Comparison of ENCODE assay signal across 1 cellular context in genomic region chr11:63573881-63574855, GRCh38.
A peak's percentile ranks its signal among the peaks of the same experiment; 100 is the strongest.
TF ChIP-seq lines count a peak whose summit lies in the region.

No MANE protein-coding gene starts in this region.

TF ChIP-seq in K562, 482 proteins besides CTCF, POLR2A, EP300 and RAD21 (continued from another document and continues in another):
- TF ChIP-seq ZNF79 (CRISPR knock-in tag; IDR thresholded peaks at IDR 0.05; ENCODE audit: low read depth) (no peak), E2F6 (IDR thresholded peaks at IDR 0.05; ENCODE audit: borderline replicate concordance in 1 of 2, extremely low read depth in 1 of 2, insufficient read depth in 1 of 2, insufficient read length in 1 of 2, low read depth in 1 of 2, low read length in 1 of 2, poor library complexity in 1 of 2, severe bottlenecking in 1 of 2) (peak in 1 of 2 experiments; percentile 55), ZBTB11 (CRISPR knock-in tag; IDR thresholded peaks at IDR 0.05) (peak in 1 of 3 experiments; percentile 61; a peak in 1 of 6 replicates), DMBX1 (CRISPR knock-in tag; IDR thresholded peaks at IDR 0.05; ENCODE audit: borderline replicate concordance) (peak; percentile 63; the same call in 1 of the 2 replicates), KDM4B (IDR thresholded peaks at IDR 0.05; ENCODE audit: borderline replicate concordance in 2 of 2, low read depth in 1 of 2) (no peak), SMARCA5 (IDR thresholded peaks at IDR 0.05) (no peak), KDM1A (IDR thresholded peaks at IDR 0.05) (no peak), FOXP1 (CRISPR knock-in tag; IDR thresholded peaks at IDR 0.05) (no peak), MAX (CRISPR knock-in tag; IDR thresholded peaks at IDR 0.05) (no peak; the same call in 1 of the 2 replicates), GMEB1 (CRISPR knock-in tag; IDR thresholded peaks at IDR 0.05) (no peak), ZNF695 (CRISPR knock-in tag; IDR thresholded peaks at IDR 0.05) (no peak), ZNF586 (CRISPR knock-in tag; conservative IDR thresholded peaks at IDR 0.05) (no peak), ZNF830 (CRISPR knock-in tag; IDR thresholded peaks at IDR 0.05) (no peak), NR2C1 (IDR thresholded peaks at IDR 0.05) (peak; percentile 97), NR2C1 (tag; IDR thresholded peaks at IDR 0.05) (peak; percentile 98), SRSF7 (optimal IDR thresholded peaks at IDR 0.05; ENCODE audit: low read depth, low read length) (no peak), ZNF217 (CRISPR knock-in tag; IDR thresholded peaks at IDR 0.05) (no peak), AFF4 (CRISPR knock-in tag; IDR thresholded peaks at IDR 0.05) (no peak), ZNF133 (CRISPR knock-in tag; IDR thresholded peaks at IDR 0.05) (no peak), FOXJ3 (CRISPR knock-in tag; IDR thresholded peaks at IDR 0.05) (no peak), ZBTB8A (IDR thresholded peaks at IDR 0.05; ENCODE audit: partially characterized antibody) (no peak), U2AF1 (optimal IDR thresholded peaks at IDR 0.05; ENCODE audit: low read depth, low read length) (no peak), SRSF9 (IDR thresholded peaks at IDR 0.05; ENCODE audit: borderline replicate concordance, low read depth, low read length) (no peak), ELK1 (CRISPR knock-in tag; IDR thresholded peaks at IDR 0.05) (no peak), ZNF165 (CRISPR knock-in tag; IDR thresholded peaks at IDR 0.05; ENCODE audit: borderline replicate concordance) (no peak), ZSCAN32 (CRISPR knock-in tag; IDR thresholded peaks at IDR 0.05) (no peak), POLR2AphosphoS5 (IDR thresholded peaks at IDR 0.05; ENCODE audit: control insufficient read depth, insufficient read depth, low read depth, low read length) (no peak), MECOM (CRISPR knock-in tag; IDR thresholded peaks at IDR 0.05) (0 out of 2 replicates have a peak, but pooled peaks have one; percentile 52), TAL1 (IDR thresholded peaks at IDR 0.05) (peak; percentile 10; the same call in 1 of the 2 replicates), GTF2F1 (IDR thresholded peaks at IDR 0.05; ENCODE audit: low read depth, low read length) (no peak), ZBED1 (IDR thresholded peaks at IDR 0.05) (no peak), MAFK (IDR thresholded peaks at IDR 0.05; ENCODE audit: low read length) (no peak), ZFX (CRISPR knock-in tag; IDR thresholded peaks at IDR 0.05) (no peak), NELFE (IDR thresholded peaks at IDR 0.05; ENCODE audit: insufficient read depth, insufficient read length) (no peak), CBFB (CRISPR knock-in tag; IDR thresholded peaks at IDR 0.05) (no peak), PREB (CRISPR knock-in tag; IDR thresholded peaks at IDR 0.05) (no peak), ZNF76 (CRISPR knock-in tag; IDR thresholded peaks at IDR 0.05; ENCODE audit: borderline replicate concordance) (no peak), CBX1 (IDR thresholded peaks at IDR 0.05; ENCODE audit: low read depth) (no peak), CBFA2T2 (conservative IDR thresholded peaks at IDR 0.05) (peak; percentile 47; the same call in 1 of the 2 replicates), ZNF584 (CRISPR knock-in tag; IDR thresholded peaks at IDR 0.05; ENCODE audit: low read depth) (peak; percentile 71; the same call in 1 of the 2 replicates), FOXA3 (CRISPR knock-in tag; conservative IDR thresholded peaks at IDR 0.05 in 1 of 2, IDR thresholded peaks at IDR 0.05 in 1 of 2) (no peak), TBP (optimal IDR thresholded peaks at IDR 0.05; ENCODE audit: low read depth, low read length) (no peak), JUND (IDR thresholded peaks at IDR 0.05; ENCODE audit: borderline replicate concordance, low read depth, low read length) (peak; percentile 54), JUND (tag; IDR thresholded peaks at IDR 0.05; ENCODE audit: borderline replicate concordance, low read depth, low read length) (no peak; the same call in 2 of the 3 replicates), TCF7 (IDR thresholded peaks at IDR 0.05; ENCODE audit: borderline replicate concordance) (no peak), ZNF395 (CRISPR knock-in tag; IDR thresholded peaks at IDR 0.05) (peak; percentile 93), MXI1 (IDR thresholded peaks at IDR 0.05; ENCODE audit: low read depth, low read length) (peak; percentile 60; the same call in 1 of the 2 replicates)
- TF ChIP-seq, protein P1, sequence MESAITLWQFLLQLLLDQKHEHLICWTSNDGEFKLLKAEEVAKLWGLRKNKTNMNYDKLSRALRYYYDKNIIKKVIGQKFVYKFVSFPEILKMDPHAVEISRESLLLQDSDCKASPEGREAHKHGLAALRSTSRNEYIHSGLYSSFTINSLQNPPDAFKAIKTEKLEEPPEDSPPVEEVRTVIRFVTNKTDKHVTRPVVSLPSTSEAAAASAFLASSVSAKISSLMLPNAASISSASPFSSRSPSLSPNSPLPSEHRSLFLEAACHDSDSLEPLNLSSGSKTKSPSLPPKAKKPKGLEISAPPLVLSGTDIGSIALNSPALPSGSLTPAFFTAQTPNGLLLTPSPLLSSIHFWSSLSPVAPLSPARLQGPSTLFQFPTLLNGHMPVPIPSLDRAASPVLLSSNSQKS (CRISPR knock-in tag; IDR thresholded peaks at IDR 0.05) = no peak
- TF ChIP-seq, protein P2, sequence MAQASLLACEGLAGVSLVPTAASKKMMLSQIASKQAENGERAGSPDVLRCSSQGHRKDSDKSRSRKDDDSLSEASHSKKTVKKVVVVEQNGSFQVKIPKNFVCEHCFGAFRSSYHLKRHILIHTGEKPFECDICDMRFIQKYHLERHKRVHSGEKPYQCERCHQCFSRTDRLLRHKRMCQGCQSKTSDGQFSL (CRISPR knock-in tag; IDR thresholded peaks at IDR 0.05) = no peak
- TF ChIP-seq, protein P2 (tag; IDR thresholded peaks at IDR 0.05) = no peak
